ENCODE assay signal across 12 cellular contexts in the genomic region with DNA sequence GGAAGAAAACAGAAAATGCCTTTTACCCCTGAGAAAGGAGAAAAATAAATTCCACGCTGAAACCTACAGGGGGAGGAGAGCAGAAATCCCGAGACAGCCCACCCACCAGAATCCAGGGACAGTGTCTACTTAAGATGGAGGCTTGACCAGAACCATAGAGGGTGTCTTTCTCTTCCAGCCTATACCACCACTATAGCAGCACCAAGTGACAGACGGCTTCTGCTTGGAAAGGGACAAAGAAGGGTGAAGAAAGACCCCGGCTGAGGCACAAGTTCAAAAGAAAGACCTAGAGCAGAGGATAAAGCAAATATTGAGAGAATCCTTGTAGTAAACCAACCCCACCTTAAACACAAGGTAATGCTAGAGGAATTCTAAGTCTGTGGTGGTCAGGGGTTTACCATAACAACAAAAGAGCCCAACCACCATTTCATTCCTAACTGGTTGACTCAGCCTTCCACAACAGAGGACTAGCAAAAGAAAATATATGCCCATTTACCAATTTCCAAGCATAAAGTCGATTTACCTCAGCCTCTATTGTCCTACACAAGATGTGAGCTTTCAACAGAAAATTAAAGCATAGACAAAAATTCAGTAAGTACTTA.
DNase-seq lines count a peak whose midpoint lies in the region; ATAC-seq and TF ChIP-seq lines count a peak whose summit lies in the region.
"Had no signal": no experiment of that assay in that cellular context is flagged by ENCODE, and none has a peak within 500 bp of the region (broad histone marks: within the 10 kb centered on the region; RNA-seq: fewer than 3 reads in every experiment).

No MANE protein-coding gene starts in this region.

- TF ChIP-seq POLR2A in gastroesophageal sphincter (IDR thresholded peaks at IDR 0.05), result no peak

- H3K9me3 ChIP-seq in gastroesophageal sphincter, result no peaks in the 10 kb centered on the region

- 47 to 70% methylated on average over 4 to 5 of the region's 5 CpGs for WGBS in gastroesophageal sphincter (ENCODE audit: low coverage in 1 of 2), 2 donors

- H3K4me3 ChIP-seq in choroid plexus epithelial cell (ENCODE audit: low read depth, low read length), result no peak overlapping the region
- H3K4me3 ChIP-seq in kidney epithelial cell (ENCODE audit: low read depth, low read length), result no peak overlapping the region
- no peak overlapping the region for H3K4me3 ChIP-seq in gastroesophageal sphincter

- H3K36me3 ChIP-seq in kidney epithelial cell (ENCODE audit: control insufficient read depth, insufficient read depth, low read length) (no peaks in the 10 kb centered on the region), gastroesophageal sphincter (no peaks in the 10 kb centered on the region)

- no peak for TF ChIP-seq EP300 in gastroesophageal sphincter (IDR thresholded peaks at IDR 0.05)

- TF ChIP-seq CTCF in choroid plexus epithelial cell (conservative IDR thresholded peaks at IDR 0.05; ENCODE audit: low read depth, low read length) (peak; percentile 15), kidney epithelial cell (IDR thresholded peaks at IDR 0.05; ENCODE audit: insufficient read depth, low read length, poor library complexity, severe bottlenecking) (no peak), gastroesophageal sphincter (IDR thresholded peaks at IDR 0.05) (no peak)

- H3K4me1 ChIP-seq in gastroesophageal sphincter, result no peaks in the 10 kb centered on the region

- H3K27ac ChIP-seq in gastroesophageal sphincter (no peak overlapping the region), substantia nigra (ENCODE audit: low read depth, low read length, poor library complexity, severe bottlenecking) (no peak overlapping the region)

- DNase-seq in DMS53 (lab: John Stamatoyannopoulos, UW) (peak; percentile 57), LHCN-M2 (ENCODE audit: low read depth) (peak; percentile 92), choroid plexus epithelial cell (ENCODE audit: low read depth) (peak; percentile 94), kidney epithelial cell (ENCODE audit: low read depth) (peak; percentile 91), COLO668 (lab: John Stamatoyannopoulos, UW; ENCODE audit: unreplicated experiment) (no peak), substantia nigra (lab: John Stamatoyannopoulos, UW) (no peak)
- DNase-seq: activated CD4-positive, CD25-positive, alpha-beta regulatory T cell; hippocampal formation; naive thymus-derived CD4-positive, alpha-beta T cell; stimulated activated CD4-positive, alpha-beta T cell treated with anti-CD3 and anti-CD28 coated beads, Interleukin-12 subunit alpha, Interleukin-12 subunit beta, amount 100 ng/mL, for 4 hours had no signal

- H3K27me3 ChIP-seq in kidney epithelial cell (ENCODE audit: control insufficient read depth, insufficient read depth, low read length) (no peaks in the 10 kb centered on the region), gastroesophageal sphincter (no peaks in the 10 kb centered on the region)

- ATAC-seq in gastroesophageal sphincter, result no peak
- no peak for ATAC-seq in HG03565 (IDR thresholded peaks at IDR 0.05; ENCODE audit: unreplicated experiment)
- ATAC-seq: naive thymus-derived CD4-positive, alpha-beta T cell had no signal

Comparison
In these comparisons a context has a peak if more than half of its experiments do, and no peak if none do; other contexts are left out.
1. DNase-seq: peak in DMS53 (single experiment), LHCN-M2 (single experiment), choroid plexus epithelial cell (single experiment) and kidney epithelial cell (single experiment); none in COLO668 (single experiment) and substantia nigra (0 of 49).